ENCODE assay signal across 2 cellular contexts in the genomic region with DNA sequence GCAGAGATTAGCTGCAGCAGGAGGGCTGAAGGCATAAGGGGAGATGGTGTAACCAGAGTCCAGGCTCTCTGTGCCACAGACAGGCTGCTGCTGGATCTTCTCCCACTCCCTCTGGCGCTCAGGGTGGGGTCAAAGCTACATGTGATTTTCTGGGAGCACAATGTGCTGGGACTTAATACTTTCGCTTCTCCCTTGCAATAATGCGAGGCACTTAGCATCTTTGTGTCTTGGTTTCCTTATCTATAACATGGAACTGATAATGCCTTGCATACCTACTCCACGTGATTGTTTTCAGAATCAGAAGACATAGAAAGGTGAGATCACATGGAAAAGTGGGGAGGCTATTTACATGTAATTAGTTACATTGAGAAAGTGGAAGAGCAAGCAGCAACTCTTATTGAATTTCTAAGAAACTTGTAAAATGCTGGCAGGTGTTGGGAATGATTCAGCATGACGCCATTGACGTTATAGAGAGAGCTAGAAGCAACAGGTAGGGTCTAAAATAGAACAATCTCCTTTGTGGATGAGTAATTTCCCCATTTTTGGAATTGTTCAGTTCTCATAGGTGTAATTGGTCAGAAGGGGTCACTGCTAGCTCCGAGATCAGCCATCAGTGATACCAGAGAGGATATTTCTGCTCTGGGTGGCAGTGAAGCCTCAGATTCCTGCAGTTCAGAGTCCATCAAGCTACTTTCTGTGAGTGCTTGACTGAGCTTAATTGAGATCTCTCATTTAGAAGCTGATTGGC.
TF ChIP-seq lines count a peak whose summit lies in the region.

No MANE protein-coding gene starts in this region.

TF ChIP-seq in GM23338, 12 proteins besides CTCF, POLR2A, EP300 and RAD21 (continues in another document):
- no peak for TF ChIP-seq ZNF114 (CRISPR knock-in tag; IDR thresholded peaks at IDR 0.05)
- no peak for TF ChIP-seq EZH2 (IDR thresholded peaks at IDR 0.05; ENCODE audit: low read depth, unreplicated experiment)
- no peak for TF ChIP-seq ZNF462 (CRISPR knock-in tag; IDR thresholded peaks at IDR 0.05)
- TF ChIP-seq CREB1 (CRISPR knock-in tag; IDR thresholded peaks at IDR 0.05; ENCODE audit: low read depth): no peak
- no peak for TF ChIP-seq NANOG (IDR thresholded peaks at IDR 0.05; ENCODE audit: borderline replicate concordance)
- no peak for TF ChIP-seq JUNB (IDR thresholded peaks at IDR 0.05; ENCODE audit: unreplicated experiment)
- TF ChIP-seq, protein P1, sequence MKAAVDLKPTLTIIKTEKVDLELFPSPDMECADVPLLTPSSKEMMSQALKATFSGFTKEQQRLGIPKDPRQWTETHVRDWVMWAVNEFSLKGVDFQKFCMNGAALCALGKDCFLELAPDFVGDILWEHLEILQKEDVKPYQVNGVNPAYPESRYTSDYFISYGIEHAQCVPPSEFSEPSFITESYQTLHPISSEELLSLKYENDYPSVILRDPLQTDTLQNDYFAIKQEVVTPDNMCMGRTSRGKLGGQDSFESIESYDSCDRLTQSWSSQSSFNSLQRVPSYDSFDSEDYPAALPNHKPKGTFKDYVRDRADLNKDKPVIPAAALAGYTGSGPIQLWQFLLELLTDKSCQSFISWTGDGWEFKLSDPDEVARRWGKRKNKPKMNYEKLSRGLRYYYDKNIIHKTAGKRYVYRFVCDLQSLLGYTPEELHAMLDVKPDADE (IDR thresholded peaks at IDR 0.05): no peak
- TF ChIP-seq EZH2phosphoT487 (IDR thresholded peaks at IDR 0.05; ENCODE audit: unreplicated experiment): no peak

TF ChIP-seq in H1, 55 proteins besides CTCF, POLR2A, EP300 and RAD21:
- TF ChIP-seq SAP30 (IDR thresholded peaks at IDR 0.05; ENCODE audit: insufficient read depth, insufficient replicate concordance, low read length) (no peak), CREB1 (IDR thresholded peaks at IDR 0.05) (no peak), TBP (IDR thresholded peaks at IDR 0.05; ENCODE audit: low read depth, low read length) (no peak), GTF2F1 (IDR thresholded peaks at IDR 0.05; ENCODE audit: borderline replicate concordance, low read depth, low read length) (no peak), NANOG (IDR thresholded peaks at IDR 0.05; ENCODE audit: insufficient read depth, low read depth, low read length, poor library complexity, severe bottlenecking) (no peak), HDAC6 (IDR thresholded peaks at IDR 0.05; ENCODE audit: low read depth, low read length) (no peak), SP1 (IDR thresholded peaks at IDR 0.05; ENCODE audit: low read depth, low read length) (no peak), CEBPB (IDR thresholded peaks at IDR 0.05; ENCODE audit: low read depth, low read length) (no peak), KDM1A (IDR thresholded peaks at IDR 0.05; ENCODE audit: borderline replicate concordance, low read length) (no peak), EZH2 (IDR thresholded peaks at IDR 0.05; ENCODE audit: low read depth, low read length, severe bottlenecking) (no peak), RBBP5 (IDR thresholded peaks at IDR 0.05; ENCODE audit: borderline replicate concordance, low read depth, low read length) (no peak), PHF8 (conservative IDR thresholded peaks at IDR 0.05; ENCODE audit: low read depth, low read length) (no peak), BRCA1 (IDR thresholded peaks at IDR 0.05; ENCODE audit: low read depth, low read length) (no peak), JUND (IDR thresholded peaks at IDR 0.05; ENCODE audit: low read length) (no peak), KDM5A (IDR thresholded peaks at IDR 0.05; ENCODE audit: low read length) (no peak)
- TF ChIP-seq, protein P2, sequence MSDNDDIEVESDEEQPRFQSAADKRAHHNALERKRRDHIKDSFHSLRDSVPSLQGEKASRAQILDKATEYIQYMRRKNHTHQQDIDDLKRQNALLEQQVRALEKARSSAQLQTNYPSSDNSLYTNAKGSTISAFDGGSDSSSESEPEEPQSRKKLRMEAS (IDR thresholded peaks at IDR 0.05): no peak
